In genomic region chr7:75066521-75066920, GRCh38 we compare ENCODE assay signal across 19 cellular contexts.
"Had no signal": no experiment of that assay in that cellular context is flagged by ENCODE, and none has a peak within 500 bp of the region (broad histone marks: within the 10 kb centered on the region; RNA-seq: fewer than 3 reads in every experiment).

No MANE protein-coding gene starts in this region.

- ATAC-seq: effector memory CD8-positive, alpha-beta T cell; foreskin keratinocyte; gastroesophageal sphincter; heart left ventricle; left lobe of liver; naive thymus-derived CD4-positive, alpha-beta T cell; stimulated activated memory B cell treated with anti-CD40 and anti-IgM and Interleukin-4, amounts not matched to agents 10 μg/mL and 1 μg/mL and 100 μg/mL, for 72 hours; stimulated activated naive CD8-positive, alpha-beta T cell treated with anti-CD3 and anti-CD28 coated beads, Interleukin-15, Interleukin-2, amounts not matched to agents 100 U/mL and 50 U/mL, for 24 hours had no signal

- DNase-seq: effector memory CD8-positive, alpha-beta T cell; foreskin keratinocyte; heart left ventricle; kidney; mammary epithelial cell; mesendoderm; midbrain; naive thymus-derived CD4-positive, alpha-beta T cell; right cardiac atrium; sigmoid colon; stimulated activated CD4-positive, alpha-beta T cell treated with anti-CD3 and anti-CD28 coated beads, Interleukin-4, amount 100 ng/mL, for 4 hours; stimulated activated naive CD8-positive, alpha-beta T cell treated with anti-CD3 and anti-CD28 coated beads, Interleukin-15, Interleukin-2, amounts not matched to agents 100 U/mL and 50 U/mL, for 24 hours; substantia nigra; testis; upper lobe of left lung; uterus had no signal
